In the genomic region with DNA sequence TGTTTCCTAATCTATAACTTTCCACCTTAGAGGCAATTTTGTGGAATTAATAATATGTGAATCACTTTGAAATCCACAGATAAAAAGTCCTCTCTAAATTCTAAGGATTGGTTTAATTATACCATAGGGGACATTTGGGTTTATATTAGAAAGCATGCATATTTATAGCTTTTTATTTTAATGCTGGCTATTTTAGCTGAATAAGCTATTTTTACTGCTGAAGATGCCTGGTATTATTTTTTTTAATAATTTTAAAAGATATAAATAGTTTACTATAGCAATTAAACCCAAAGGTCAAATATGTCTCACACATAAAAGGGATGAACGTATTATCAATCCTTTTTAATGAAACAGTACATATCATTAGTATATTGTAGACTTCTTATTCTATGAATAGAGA, we compare ENCODE assay signal across 7 cellular contexts.
"Had no signal": no experiment of that assay in that cellular context is flagged by ENCODE, and none has a peak within 500 bp of the region (broad histone marks: within the 10 kb centered on the region; RNA-seq: fewer than 3 reads in every experiment).

No MANE protein-coding gene starts in this region.

- H3K27ac ChIP-seq: HL-60 had no signal

- H2AFZ ChIP-seq: GM23338 had no signal

- ATAC-seq: GM23338 had no signal

- H3K4me3 ChIP-seq: GM23338 had no signal

- FAIRE-seq: H1, H54 had no signal

- H3K4me2 ChIP-seq: GM23338 had no signal

- DNase-seq: H9, HCEC 1CT, KBM-7 had no signal
